In genomic region chr19:49153167-49153809, GRCh38 we compare ENCODE assay signal across 1 cellular context.
TF ChIP-seq lines count a peak whose summit lies in the region.

No MANE protein-coding gene starts in this region.

TF ChIP-seq in HEK293T, 16 proteins besides CTCF, POLR2A, EP300 and RAD21 (continued from another document):
- no peak for TF ChIP-seq PKNOX1 (IDR thresholded peaks at IDR 0.05)
- no peak for TF ChIP-seq NFRKB (IDR thresholded peaks at IDR 0.05)
- TF ChIP-seq ELF4 (IDR thresholded peaks at IDR 0.05): no peak
- TF ChIP-seq TARDBP (IDR thresholded peaks at IDR 0.05): no peak
- no peak for TF ChIP-seq FOXM1 (IDR thresholded peaks at IDR 0.05; ENCODE audit: borderline replicate concordance)
- no peak for TF ChIP-seq HDGF (IDR thresholded peaks at IDR 0.05; ENCODE audit: borderline replicate concordance)
- no peak for TF ChIP-seq LEF1 (IDR thresholded peaks at IDR 0.05; ENCODE audit: borderline replicate concordance)
- no peak for TF ChIP-seq BHLHE40 (IDR thresholded peaks at IDR 0.05; ENCODE audit: borderline replicate concordance)
- no peak for TF ChIP-seq FOXA1 (IDR thresholded peaks at IDR 0.05)
- no peak for TF ChIP-seq ZNF384 (IDR thresholded peaks at IDR 0.05)
- TF ChIP-seq L3MBTL2 (conservative IDR thresholded peaks at IDR 0.05): no peak
